In the genomic region with DNA sequence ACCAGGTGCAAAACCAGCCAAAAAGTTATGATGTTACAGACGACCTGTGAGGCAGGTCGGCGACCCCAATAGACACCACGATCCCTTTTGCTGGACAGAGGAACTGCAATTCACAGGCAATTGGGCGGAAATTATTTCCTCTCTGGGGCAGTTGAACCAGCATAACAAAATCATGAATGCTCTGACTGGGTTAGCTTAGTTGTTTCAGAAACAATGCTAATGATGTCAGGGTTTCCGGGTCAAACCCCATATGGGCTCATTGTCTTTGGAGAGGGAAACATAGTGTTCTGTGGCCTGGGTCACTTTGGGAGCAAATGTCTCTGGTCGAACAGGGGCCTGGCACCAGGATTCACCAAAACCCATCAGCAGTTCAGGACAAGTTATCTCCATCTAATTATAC, we compare ENCODE assay signal across 26 cellular contexts.
"Had no signal": no experiment of that assay in that cellular context is flagged by ENCODE, and none has a peak within 500 bp of the region (broad histone marks: within the 10 kb centered on the region; RNA-seq: fewer than 3 reads in every experiment).

No MANE protein-coding gene starts in this region.

- H3K36me3 Mint-ChIP-seq: activated naive CD8-positive, alpha-beta T cell had no signal

- H3K4me1 Mint-ChIP-seq: activated T-helper 17 cell treated with anti-CD3 and anti-CD28 coated beads, Interleukin-2, amount 50 U/mL, for 72 hours; central memory CD8-positive, alpha-beta T cell had no signal

- H3K27ac ChIP-seq: brain microvascular endothelial cell, coronary artery, epithelial cell of prostate, esophagus squamous epithelium, gastroesophageal sphincter, heart right ventricle had no signal

- H3K4me1 ChIP-seq: esophagus squamous epithelium, gastroesophageal sphincter, heart right ventricle had no signal

- ATAC-seq: activated CD8-positive, alpha-beta T cell treated with anti-CD3 and anti-CD28 coated beads for 36 hours; activated T-cell treated with anti-CD3 and anti-CD28 coated beads, Interleukin-2, amount 50 U/mL, for 4 hours; activated T-helper 17 cell treated with anti-CD3 and anti-CD28 coated beads, Interleukin-2, amount 50 U/mL, for 72 hours; gastroesophageal sphincter; heart right ventricle had no signal

- H3K27ac Mint-ChIP-seq: activated CD8-positive, alpha-beta T cell treated with anti-CD3 and anti-CD28 coated beads for 36 hours; activated naive CD8-positive, alpha-beta T cell; activated T-helper 17 cell treated with anti-CD3 and anti-CD28 coated beads, Interleukin-2, amount 50 U/mL, for 72 hours; dendritic cell treated with granulocyte-macrophage colony-stimulating factor and Interleukin-4, amounts not matched to agents 40 ng/mL and 50 ng/mL, for 4 days had no signal

- H3K36me3 ChIP-seq: brain microvascular endothelial cell, esophagus squamous epithelium, gastroesophageal sphincter, heart right ventricle had no signal

- H3K9me3 ChIP-seq: esophagus squamous epithelium, gastroesophageal sphincter had no signal

- H3K27me3 ChIP-seq: brain microvascular endothelial cell, esophagus squamous epithelium, gastroesophageal sphincter, heart right ventricle had no signal

- H3K4me3 Mint-ChIP-seq: activated CD8-positive, alpha-beta T cell treated with anti-CD3 and anti-CD28 coated beads for 36 hours; activated naive CD8-positive, alpha-beta T cell; activated T-cell treated with anti-CD3 and anti-CD28 coated beads, Interleukin-2, amount 50 U/mL, for 4 hours; activated T-helper 17 cell treated with anti-CD3 and anti-CD28 coated beads, Interleukin-2, amount 50 U/mL, for 72 hours; central memory CD8-positive, alpha-beta T cell; dendritic cell treated with granulocyte-macrophage colony-stimulating factor and Interleukin-4, amounts not matched to agents 40 ng/mL and 50 ng/mL, for 4 days had no signal

- H3K4me3 ChIP-seq: coronary artery, esophagus squamous epithelium, gastroesophageal sphincter, heart right ventricle had no signal

- H3K9me3 Mint-ChIP-seq: activated CD8-positive, alpha-beta T cell treated with anti-CD3 and anti-CD28 coated beads for 36 hours; activated T-cell treated with anti-CD3 and anti-CD28 coated beads, Interleukin-2, amount 50 U/mL, for 4 hours; activated T-helper 17 cell treated with anti-CD3 and anti-CD28 coated beads, Interleukin-2, amount 50 U/mL, for 72 hours; central memory CD8-positive, alpha-beta T cell; dendritic cell treated with granulocyte-macrophage colony-stimulating factor and Interleukin-4, amounts not matched to agents 40 ng/mL and 50 ng/mL, for 4 days had no signal

- H3K27me3 Mint-ChIP-seq: activated CD8-positive, alpha-beta T cell treated with anti-CD3 and anti-CD28 coated beads for 36 hours; activated naive CD8-positive, alpha-beta T cell; central memory CD8-positive, alpha-beta T cell; dendritic cell treated with granulocyte-macrophage colony-stimulating factor and Interleukin-4, amounts not matched to agents 40 ng/mL and 50 ng/mL, for 4 days had no signal

- DNase-seq: activated CD4-positive, alpha-beta T cell treated with anti-CD3 and anti-CD28 coated beads for 1 hour; activated CD4-positive, alpha-beta T cell treated with anti-CD3 and anti-CD28 coated beads for 4 hours; activated CD4-positive, alpha-beta T cell treated with anti-CD3 and anti-CD28 coated beads, Interleukin-2, amount 50 U/mL, for 1 hour; activated CD4-positive, alpha-beta T cell treated with anti-CD3 and anti-CD28 coated beads, Interleukin-2, amount 50 U/mL, for 48 hours; activated CD8-positive, alpha-beta memory T cell treated with anti-CD3 and anti-CD28 coated beads for 24 hours; activated CD8-positive, alpha-beta T cell treated with anti-CD3 and anti-CD28 coated beads for 36 hours; activated effector memory CD4-positive, alpha-beta T cell treated with Interleukin-2 at 50 U/mL for 16 hours; activated gamma-delta T cell treated with Interleukin-2 at 50 U/mL for 16 hours; activated naive CD4-positive, alpha-beta T cell treated with anti-CD3 and anti-CD28 coated beads, Interleukin-2, amount 50 U/mL, for 16 hours; activated naive CD4-positive, alpha-beta T cell treated with Interleukin-2 at 50 U/mL for 16 hours; activated T-cell treated with anti-CD3 and anti-CD28 coated beads, Interleukin-2, amount 50 U/mL, for 4 hours; amniotic stem cell; anterior cingulate cortex; brain microvascular endothelial cell; effector CD8-positive, alpha-beta T cell; esophagus squamous epithelium; foreskin melanocyte; heart right ventricle; T-helper 2 cell had no signal
